1 cellular context compared by ENCODE assay signal in the genomic region with DNA sequence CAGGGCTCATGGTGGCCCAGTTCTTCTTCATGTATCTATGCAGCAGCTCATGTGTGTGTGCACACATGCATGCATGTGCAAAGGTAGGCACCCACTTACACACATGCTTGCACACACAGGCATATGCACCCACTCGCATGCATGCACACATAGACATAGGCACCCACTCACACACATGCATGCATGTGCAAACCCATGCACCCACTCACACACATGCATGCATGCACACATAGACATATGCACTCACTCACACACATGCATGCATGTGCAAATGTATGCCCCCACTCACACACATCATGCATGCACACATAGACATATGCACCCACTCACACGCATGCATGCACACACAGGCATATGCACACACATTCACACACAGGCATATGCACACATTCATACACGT.
TF ChIP-seq lines count a peak whose summit lies in the region.

No MANE protein-coding gene starts in this region.

TF ChIP-seq in IMR-90, 13 proteins besides CTCF, POLR2A, EP300 and RAD21:
- no peak for TF ChIP-seq CHD1 (IDR thresholded peaks at IDR 0.05; ENCODE audit: low read depth, low read length)
- TF ChIP-seq FOS (IDR thresholded peaks at IDR 0.05; ENCODE audit: low read depth, low read length) = no peak
- TF ChIP-seq MAZ (IDR thresholded peaks at IDR 0.05; ENCODE audit: borderline replicate concordance, low read depth, low read length) = no peak
- TF ChIP-seq RCOR1 (IDR thresholded peaks at IDR 0.05; ENCODE audit: insufficient replicate concordance, low read length) = no peak
- TF ChIP-seq NFE2L2 (IDR thresholded peaks at IDR 0.05; ENCODE audit: low read depth, low read length) = no peak
- no peak for TF ChIP-seq BHLHE40 (IDR thresholded peaks at IDR 0.05; ENCODE audit: low read depth, low read length)
- TF ChIP-seq, protein P1, sequence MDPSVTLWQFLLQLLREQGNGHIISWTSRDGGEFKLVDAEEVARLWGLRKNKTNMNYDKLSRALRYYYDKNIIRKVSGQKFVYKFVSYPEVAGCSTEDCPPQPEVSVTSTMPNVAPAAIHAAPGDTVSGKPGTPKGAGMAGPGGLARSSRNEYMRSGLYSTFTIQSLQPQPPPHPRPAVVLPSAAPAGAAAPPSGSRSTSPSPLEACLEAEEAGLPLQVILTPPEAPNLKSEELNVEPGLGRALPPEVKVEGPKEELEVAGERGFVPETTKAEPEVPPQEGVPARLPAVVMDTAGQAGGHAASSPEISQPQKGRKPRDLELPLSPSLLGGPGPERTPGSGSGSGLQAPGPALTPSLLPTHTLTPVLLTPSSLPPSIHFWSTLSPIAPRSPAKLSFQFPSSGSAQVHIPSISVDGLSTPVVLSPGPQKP (IDR thresholded peaks at IDR 0.05; ENCODE audit: borderline replicate concordance, low read depth, low read length) = no peak
- TF ChIP-seq RFX5 (IDR thresholded peaks at IDR 0.05; ENCODE audit: low read depth, low read length) = no peak
- TF ChIP-seq SMC3 (IDR thresholded peaks at IDR 0.05; ENCODE audit: low read depth, low read length) = no peak
- no peak for TF ChIP-seq MAFK (IDR thresholded peaks at IDR 0.05; ENCODE audit: low read depth, low read length)
- no peak for TF ChIP-seq CEBPB (IDR thresholded peaks at IDR 0.05; ENCODE audit: low read depth, low read length)
- TF ChIP-seq, protein P2, sequence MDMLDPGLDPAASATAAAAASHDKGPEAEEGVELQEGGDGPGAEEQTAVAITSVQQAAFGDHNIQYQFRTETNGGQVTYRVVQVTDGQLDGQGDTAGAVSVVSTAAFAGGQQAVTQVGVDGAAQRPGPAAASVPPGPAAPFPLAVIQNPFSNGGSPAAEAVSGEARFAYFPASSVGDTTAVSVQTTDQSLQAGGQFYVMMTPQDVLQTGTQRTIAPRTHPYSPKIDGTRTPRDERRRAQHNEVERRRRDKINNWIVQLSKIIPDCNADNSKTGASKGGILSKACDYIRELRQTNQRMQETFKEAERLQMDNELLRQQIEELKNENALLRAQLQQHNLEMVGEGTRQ (IDR thresholded peaks at IDR 0.05; ENCODE audit: low read depth, low read length) = no peak
